9 cellular contexts compared by ENCODE assay signal in the genomic region with DNA sequence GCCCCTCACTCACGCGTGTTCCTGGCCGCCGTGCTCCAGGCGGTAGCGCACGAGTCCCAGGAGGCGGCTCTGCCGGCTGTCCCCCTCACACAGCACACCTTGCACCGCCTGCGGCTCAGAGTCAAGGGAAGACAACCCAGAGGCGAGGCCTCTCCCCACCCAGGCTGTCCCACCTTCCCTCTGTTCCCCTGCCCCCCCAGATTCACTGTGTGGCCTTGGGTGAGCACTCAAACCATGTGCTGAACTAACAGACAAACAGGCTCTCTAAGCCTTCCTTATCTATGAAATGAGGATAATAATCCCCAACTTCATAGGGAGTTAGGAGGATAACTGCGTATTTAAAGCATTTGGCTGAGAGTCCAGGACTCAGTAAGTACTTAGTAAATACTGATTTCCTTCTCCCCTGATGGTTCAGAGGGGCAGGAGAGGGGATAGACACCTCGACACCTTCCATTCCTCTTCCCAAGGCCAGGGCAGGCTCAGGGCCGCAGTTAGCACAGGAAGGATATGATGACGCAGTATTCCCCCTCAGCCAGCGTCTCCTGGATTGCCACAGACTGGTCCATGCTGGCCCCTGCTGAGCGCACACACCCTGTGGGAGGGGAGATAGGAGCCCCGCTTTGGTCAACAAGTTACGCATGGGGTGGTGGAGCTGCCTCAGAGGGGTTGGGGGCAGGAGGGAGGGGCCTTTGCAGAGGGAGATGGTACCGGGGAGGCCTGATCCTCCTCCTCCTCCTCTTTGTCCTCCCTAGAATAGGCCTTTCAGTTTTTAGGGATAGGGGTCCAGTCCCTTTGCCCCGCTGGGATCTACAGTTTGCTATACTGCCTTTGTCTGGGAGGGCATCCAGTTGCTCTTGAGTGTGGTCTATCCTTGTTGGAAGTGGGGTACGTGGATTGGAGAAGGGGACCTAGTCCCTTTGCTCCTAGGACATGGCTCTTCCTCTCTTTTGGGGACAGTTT. TPM values are rescaled to one million over a fixed set of nuclear protein-coding genes. Genes with fewer than 3 reads are reported as not detected.
DNase-seq lines count a peak whose midpoint lies in the region; ATAC-seq lines count a peak whose summit lies in the region.
"Had no signal": no experiment of that assay in that cellular context is flagged by ENCODE, and none has a peak within 500 bp of the region (broad histone marks: within the 10 kb centered on the region; RNA-seq: fewer than 3 reads in every experiment).

No MANE protein-coding gene starts in this region.

- H3K27ac ChIP-seq in HUES48 (ENCODE audit: low read depth, low read length) (peak overlapping the region; percentile 36), right cardiac atrium (ENCODE audit: low read length) (peak overlapping the region; percentile 54)
- H3K27ac ChIP-seq: VCaP had no signal

- H3K9me3 ChIP-seq in HUES48 (ENCODE audit: control insufficient read depth, insufficient read depth, low read length) = no peaks in the 10 kb centered on the region
- no peaks in the 10 kb centered on the region for H3K9me3 ChIP-seq in right cardiac atrium (ENCODE audit: control insufficient read depth, low read length)

- peak; percentile 89 to 95 for ATAC-seq in right cardiac atrium
- ATAC-seq in HG03571 (IDR thresholded peaks at IDR 0.05; ENCODE audit: unreplicated experiment) = no peak

- H3K36me3 ChIP-seq in HUES48 (ENCODE audit: control insufficient read depth, insufficient read depth, low read length) = no peaks in the 10 kb centered on the region

- intact Hi-C loops in right cardiac atrium (cut with DNase I) (no loop called here), posterior vena cava (cut with DNase I) (no loop called here)

- H3K4me1 ChIP-seq in HUES48 (ENCODE audit: control insufficient read depth, insufficient read depth, low read length) (peaks cover 4% of the 10 kb centered on the region; the same call in 1 of the 2 replicates), right cardiac atrium (ENCODE audit: control insufficient read depth, insufficient read depth, low read length) (peaks cover 2% of the 10 kb centered on the region)

- 44% methylated on average over 23 of the region's 23 CpGs for whole genome bisulfite sequencing in right cardiac atrium

- in situ Hi-C loops in G401 (cut with HindIII; ENCODE audit: low sequenced_read_pairs) = no loop called here

- peak overlapping the region; percentile 83 for H3K9ac ChIP-seq in HUES48 (ENCODE audit: low read depth, low read length)

- peak overlapping the region; percentile 77 for H3K4me3 ChIP-seq in HUES48 (ENCODE audit: low read depth, low read length)
- H3K4me3 ChIP-seq in right cardiac atrium (ENCODE audit: low read length) = peak overlapping the region; percentile 58

- H3K27me3 ChIP-seq in HUES48 (ENCODE audit: control insufficient read depth, insufficient read depth, low read length) (no peaks in the 10 kb centered on the region), right cardiac atrium (ENCODE audit: control insufficient read depth, insufficient read depth) (no peaks in the 10 kb centered on the region)

- DNase-seq in G401 (ENCODE audit: low spot score) (peak; percentile 67), amniotic stem cell (lab: John Stamatoyannopoulos, UW) (peak; percentile 42), right cardiac atrium (peak; percentile 87 to 89 (median 88)), posterior vena cava (ENCODE audit: low spot score) (peak; percentile 93), COR-L47 (lab: John Stamatoyannopoulos, UW) (no peak)
- DNase-seq in activated effector memory CD4-positive, alpha-beta T cell treated with Interleukin-2 at 50 U/mL for 16 hours = no peak

RNA-seq across cellular contexts. Expression of gene INPP5B, which starts 0.8 kb away (rescaled TPM):
- total RNA-seq in G401 (2014; rRNA removed; shearing (Covaris generic)) = 17.5 and 17.7 TPM in 2 replicates
- 10 to 100 TPM; 16.4 to 22.4 (median 17.6) TPM for total RNA-seq in right cardiac atrium
- polyA plus RNA-seq in right cardiac atrium = 11.7 TPM
- 10 to 100 TPM; 28.9 to 31.2 TPM for total RNA-seq in posterior vena cava

RNA-seq across cellular contexts. Expression of gene SF3A3, which starts 43.8 kb away (rescaled TPM):
- total RNA-seq in G401 (2014; rRNA removed; shearing (Covaris generic)) = 115 and 149 TPM in 2 replicates
- 10 to 100 TPM; 25.2 to 34.1 (median 31.0) TPM for total RNA-seq in right cardiac atrium
- polyA plus RNA-seq in right cardiac atrium = 14.4 TPM
- 10 to 100 TPM; 42.7 to 48.6 TPM for total RNA-seq in posterior vena cava

RNA-seq across cellular contexts. Expression of gene FHL3, which starts 59.3 kb away (rescaled TPM):
- 7.9 and 10.0 TPM in 2 replicates for total RNA-seq in G401 (2014; rRNA removed; shearing (Covaris generic))
- total RNA-seq in right cardiac atrium (10 to 100 TPM in 1 of 4 donors, 1 to 10 TPM in 3; 8.1 to 15.6 (median 9.1) TPM), posterior vena cava (10 to 100 TPM; 55.6 to 80.7 TPM)
- polyA plus RNA-seq in right cardiac atrium = 9.7 TPM

Comparison
In these comparisons a context has a peak if more than half of its experiments do, and no peak if none do; other contexts are left out.
1. DNase-seq: peak in G401 (single experiment), amniotic stem cell (single experiment), right cardiac atrium (3 of 3) and posterior vena cava (single experiment); none in activated effector memory CD4-positive, alpha-beta T cell treated with Interleukin-2 at 50 U/mL for 16 hours (single experiment) and COR-L47 (single experiment).